In genomic region chr1:2108213-2108876, GRCh38 we compare ENCODE assay signal across 10 cellular contexts. TPM values are rescaled to one million over a fixed set of nuclear protein-coding genes. Genes with fewer than 3 reads are reported as not detected.
DNase-seq lines count a peak whose midpoint lies in the region; ATAC-seq, FAIRE-seq and TF ChIP-seq lines count a peak whose summit lies in the region.
"Had no signal": no experiment of that assay in that cellular context is flagged by ENCODE, and none has a peak within 500 bp of the region (broad histone marks: within the 10 kb centered on the region; RNA-seq: fewer than 3 reads in every experiment).

No MANE protein-coding gene starts in this region.

- 80% methylated on average over 33 of the region's 33 CpGs for WGBS in smooth muscle cell (ENCODE audit: low lambda C conversion rate)

- H4K20me1 ChIP-seq in OCI-LY7 (ENCODE audit: insufficient read depth, low read length) (no peaks in the 10 kb centered on the region), smooth muscle cell (ENCODE audit: low read depth) (no peaks in the 10 kb centered on the region)

- H2AFZ ChIP-seq in OCI-LY7 (ENCODE audit: low read length), result no peak overlapping the region
- H2AFZ ChIP-seq in smooth muscle cell (ENCODE audit: low read depth), result no peak overlapping the region

- H3K79me2 ChIP-seq in OCI-LY7 (ENCODE audit: insufficient read depth, low read depth, low read length), result no peaks in the 10 kb centered on the region
- H3K79me2 ChIP-seq in smooth muscle cell (ENCODE audit: low read depth), result no peaks in the 10 kb centered on the region

- ATAC-seq in HG03439 (IDR thresholded peaks at IDR 0.05; ENCODE audit: unreplicated experiment), result no peak
- ATAC-seq in effector memory CD8-positive, alpha-beta T cell (replicated peaks), result no peak

- DNase-seq in NCI-H2227 (lab: John Stamatoyannopoulos, UW; ENCODE audit: unreplicated experiment), result peak; percentile 20
- DNase-seq in NCI-H2227 treated with DMSO at 0.1 percent for 48 hours (lab: John Stamatoyannopoulos, UW), result no peak
- DNase-seq in OCI-LY7 (ENCODE audit: low spot score), result peak; percentile 55
- peak; percentile 50 for DNase-seq in fibroblast of pulmonary artery (ENCODE audit: low read depth)
- no peak for DNase-seq in smooth muscle cell (lab: John Stamatoyannopoulos, UW; ENCODE audit: unreplicated experiment)
- DNase-seq in GM12892 (ENCODE audit: insufficient read length), result no peak
- DNase-seq in effector memory CD8-positive, alpha-beta T cell, result no peak
- DNase-seq: CD8-positive, alpha-beta memory T cell had no signal

- no TSS peak for BruUV-seq in OCI-LY7 (replicated peaks; lab: Mats Ljungman, UMichigan)

- H3K4me3 Mint-ChIP-seq in effector memory CD8-positive, alpha-beta T cell, result no peak overlapping the region
- H3K4me3 Mint-ChIP-seq: CD8-positive, alpha-beta memory T cell; T-helper 1 cell treated with Interleukin-12 subunit alpha and Interleukin-12 subunit beta and Interleukin-4 antibody, amounts not matched to agents 30 μg/mL and 1 μg/mL, for 36 hours had no signal

- no peak overlapping the region for H3K9ac ChIP-seq in smooth muscle cell (ENCODE audit: low read depth)

- H3K4me3 ChIP-seq in OCI-LY7 (ENCODE audit: low read depth, low read length, poor library complexity, severe bottlenecking) (no peak overlapping the region), fibroblast of pulmonary artery (replicated peaks; ENCODE audit: low read depth, low read length) (no peak overlapping the region), smooth muscle cell (no peak overlapping the region)

- H3K4me1 ChIP-seq in OCI-LY7 (ENCODE audit: insufficient read depth, low read length, poor library complexity, severe bottlenecking) (peaks cover 15% of the 10 kb centered on the region), smooth muscle cell (ENCODE audit: low read depth) (no peaks in the 10 kb centered on the region)

- H3K27ac ChIP-seq in OCI-LY7 (ENCODE audit: low read depth, low read length, poor library complexity, severe bottlenecking) (no peak overlapping the region), smooth muscle cell (ENCODE audit: low read depth) (no peak overlapping the region)

- no peaks in the 10 kb centered on the region for H3K9me3 Mint-ChIP-seq in effector memory CD8-positive, alpha-beta T cell
- H3K9me3 Mint-ChIP-seq: T-helper 1 cell treated with Interleukin-12 subunit alpha and Interleukin-12 subunit beta and Interleukin-4 antibody, amounts not matched to agents 30 μg/mL and 1 μg/mL, for 36 hours had no signal

- peak; percentile 70 for TF ChIP-seq CTCF in OCI-LY7 (conservative IDR thresholded peaks at IDR 0.05; ENCODE audit: low read length)
- TF ChIP-seq CTCF in fibroblast of pulmonary artery (IDR thresholded peaks at IDR 0.05; ENCODE audit: low read length, missing control alignments), result peak; percentile 49
- TF ChIP-seq CTCF in smooth muscle cell (IDR thresholded peaks at IDR 0.05; ENCODE audit: borderline replicate concordance, insufficient read depth, poor library complexity, severe bottlenecking), result peak; percentile 46

- H3K36me3 ChIP-seq in OCI-LY7 (ENCODE audit: insufficient read depth, low read length) (no peaks in the 10 kb centered on the region), smooth muscle cell (ENCODE audit: low read depth) (no peaks in the 10 kb centered on the region)

- no peaks in the 10 kb centered on the region for H3F3A ChIP-seq in smooth muscle cell (ENCODE audit: low read depth)

- FAIRE-seq in GM12892 (lab: Jason Lieb, UNC), result no peak

- no peaks in the 10 kb centered on the region for H3K9me2 ChIP-seq in OCI-LY7 (ENCODE audit: insufficient read depth, low read length)

- no peak overlapping the region for H3K27ac Mint-ChIP-seq in effector memory CD8-positive, alpha-beta T cell
- H3K27ac Mint-ChIP-seq: T-helper 1 cell treated with Interleukin-12 subunit alpha and Interleukin-12 subunit beta and Interleukin-4 antibody, amounts not matched to agents 30 μg/mL and 1 μg/mL, for 36 hours had no signal

- H3K9me3 ChIP-seq in OCI-LY7 (ENCODE audit: low read length) (no peaks in the 10 kb centered on the region), smooth muscle cell (replicated peaks; ENCODE audit: low read depth) (no peaks in the 10 kb centered on the region)

- no peak overlapping the region for H3K4me2 ChIP-seq in OCI-LY7 (ENCODE audit: low read length)
- no peak overlapping the region for H3K4me2 ChIP-seq in smooth muscle cell

- intact Hi-C loops in OCI-LY7 (cut with micrococcal nuclease; ENCODE audit: unreplicated experiment), result loop anchor here (1.0 kb wide), 1 partner anchor 32 kb away; no protein-coding TSS in a partner anchor

- peaks cover 0 to 1% of the 10 kb centered on the region in 2 donors for H3K4me1 Mint-ChIP-seq in effector memory CD8-positive, alpha-beta T cell (ENCODE audit: low read depth in 2 of 2)
- H3K4me1 Mint-ChIP-seq: CD8-positive, alpha-beta memory T cell had no signal

- no peak for TF ChIP-seq POLR2A in GM12892 (IDR thresholded peaks at IDR 0.05; ENCODE audit: low read depth, low read length)

- no peaks in the 10 kb centered on the region for H3K27me3 ChIP-seq in smooth muscle cell (ENCODE audit: low read depth)

- H3K27me3 Mint-ChIP-seq in effector memory CD8-positive, alpha-beta T cell, result no peaks in the 10 kb centered on the region
- H3K27me3 Mint-ChIP-seq: CD8-positive, alpha-beta memory T cell had no signal

- CTCF ChIA-PET in OCI-LY7 (lab: Charles Lee; ENCODE audit: unreplicated experiment), result interaction anchor here (1.9 kb wide), 1 partner anchor 31 kb away, joined by 7 read pairs; no protein-coding TSS in a partner anchor

- H3K36me3 Mint-ChIP-seq in effector memory CD8-positive, alpha-beta T cell (ENCODE audit: insufficient read depth), result peaks cover 3% of the 10 kb centered on the region

- POLR2A ChIA-PET in OCI-LY7 (lab: Charles Lee), result no interaction called here

RNA-seq across cellular contexts. Expression of gene PRKCZ, which starts 58.1 kb away (rescaled TPM):
- 8.0 and 10.2 TPM in 2 replicates for total RNA-seq in OCI-LY7 (2014; rRNA removed; shearing (Covaris generic))
- 10.0 and 13.0 TPM in 2 replicates for total RNA-seq in OCI-LY7 (2022)
- total RNA-seq in smooth muscle cell, result 5.8 and 22.4 TPM in 2 replicates
- polyA plus RNA-seq in smooth muscle cell, result 10.3 and 21.3 TPM in 2 replicates
- 2.6 TPM for polyA plus RNA-seq in GM12892 (2012; ENCODE audit: missing spikeins)

Comparison
In these comparisons a context has a peak if more than half of its experiments do, and no peak if none do; other contexts are left out.
1. DNase-seq: peak in NCI-H2227 (single experiment), OCI-LY7 (single experiment) and fibroblast of pulmonary artery (single experiment); none in NCI-H2227 treated with DMSO at 0.1 percent for 48 hours (single experiment), smooth muscle cell (single experiment), GM12892 (single experiment) and effector memory CD8-positive, alpha-beta T cell (0 of 3).
2. Peak in every context shown above with its lines, with median percentiles within 50 percentile points of each other: CTCF ChIP-seq.